ENCODE assay signal across 9 cellular contexts in the genomic region with DNA sequence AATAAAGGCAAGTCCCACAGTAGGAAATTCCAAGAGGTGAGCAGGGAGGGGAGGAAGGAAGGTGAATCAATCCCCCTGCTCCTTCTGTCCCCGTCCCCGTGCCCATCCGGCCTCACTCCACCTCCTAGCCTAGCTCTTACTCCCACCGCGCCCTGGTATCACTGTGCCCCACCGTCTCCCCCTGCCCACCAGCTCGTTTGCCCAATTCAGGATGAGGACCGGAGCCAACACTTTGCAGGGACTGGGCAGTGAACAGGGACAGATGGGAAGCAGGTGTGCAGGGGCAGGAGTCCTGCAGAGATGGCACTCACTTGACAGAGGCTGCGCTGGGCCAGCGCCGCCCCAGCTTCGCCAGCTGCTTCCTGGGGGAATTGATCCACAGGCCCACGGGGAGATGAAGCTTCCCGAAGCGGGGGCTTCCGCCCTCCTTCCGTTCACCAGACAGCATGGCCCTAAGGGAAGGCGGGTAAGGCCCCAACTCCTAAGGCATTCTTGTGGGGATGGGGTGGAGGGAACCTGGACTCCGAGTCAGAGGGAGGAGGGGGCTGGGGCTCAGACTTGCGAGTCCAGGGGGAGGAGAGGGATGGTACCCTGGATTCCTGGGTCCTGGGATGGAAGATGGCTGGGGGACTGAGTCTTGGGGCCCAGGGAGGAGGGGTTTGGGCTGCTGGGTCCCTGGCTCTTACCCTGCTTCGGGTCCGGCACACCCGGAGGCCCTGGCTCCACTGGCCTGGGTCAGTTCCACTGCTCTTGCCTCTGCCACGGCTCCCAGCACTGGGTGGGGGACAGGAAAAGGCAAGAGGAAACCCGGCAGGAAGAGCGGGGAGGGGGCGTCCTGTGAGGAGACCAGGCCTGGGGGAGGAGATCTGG. TPM values are rescaled to one million over a fixed set of nuclear protein-coding genes. Genes with fewer than 3 reads are reported as not detected.
DNase-seq lines count a peak whose midpoint lies in the region; ATAC-seq and TF ChIP-seq lines count a peak whose summit lies in the region.
"Had no signal": no experiment of that assay in that cellular context is flagged by ENCODE, and none has a peak within 500 bp of the region (broad histone marks: within the 10 kb centered on the region; RNA-seq: fewer than 3 reads in every experiment).

A gene with protein sequence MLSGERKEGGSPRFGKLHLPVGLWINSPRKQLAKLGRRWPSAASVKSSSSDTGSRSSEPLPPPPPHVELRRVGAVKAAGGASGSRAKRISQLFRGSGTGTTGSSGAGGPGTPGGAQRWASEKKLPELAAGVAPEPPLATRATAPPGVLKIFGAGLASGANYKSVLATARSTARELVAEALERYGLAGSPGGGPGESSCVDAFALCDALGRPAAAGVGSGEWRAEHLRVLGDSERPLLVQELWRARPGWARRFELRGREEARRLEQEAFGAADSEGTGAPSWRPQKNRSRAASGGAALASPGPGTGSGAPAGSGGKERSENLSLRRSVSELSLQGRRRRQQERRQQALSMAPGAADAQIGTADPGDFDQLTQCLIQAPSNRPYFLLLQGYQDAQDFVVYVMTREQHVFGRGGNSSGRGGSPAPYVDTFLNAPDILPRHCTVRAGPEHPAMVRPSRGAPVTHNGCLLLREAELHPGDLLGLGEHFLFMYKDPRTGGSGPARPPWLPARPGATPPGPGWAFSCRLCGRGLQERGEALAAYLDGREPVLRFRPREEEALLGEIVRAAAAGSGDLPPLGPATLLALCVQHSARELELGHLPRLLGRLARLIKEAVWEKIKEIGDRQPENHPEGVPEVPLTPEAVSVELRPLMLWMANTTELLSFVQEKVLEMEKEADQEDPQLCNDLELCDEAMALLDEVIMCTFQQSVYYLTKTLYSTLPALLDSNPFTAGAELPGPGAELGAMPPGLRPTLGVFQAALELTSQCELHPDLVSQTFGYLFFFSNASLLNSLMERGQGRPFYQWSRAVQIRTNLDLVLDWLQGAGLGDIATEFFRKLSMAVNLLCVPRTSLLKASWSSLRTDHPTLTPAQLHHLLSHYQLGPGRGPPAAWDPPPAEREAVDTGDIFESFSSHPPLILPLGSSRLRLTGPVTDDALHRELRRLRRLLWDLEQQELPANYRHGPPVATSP (minus strand): TSS at position 776 of the 870 bp plus-strand sequence. CDS start 328 bp downstream, at position 448.

- H3K36me3 ChIP-seq in GM23248 (ENCODE audit: low read depth), result no peaks in the 10 kb centered on the region
- H3K36me3 ChIP-seq in WERI-Rb-1, result no peaks in the 10 kb centered on the region
- peaks cover 5% of the 10 kb centered on the region for H3K36me3 ChIP-seq in left ventricle myocardium inferior
- no peaks in the 10 kb centered on the region for H3K36me3 ChIP-seq in sigmoid colon

- no peak within 1 kb of the TSS for H3K4me2 ChIP-seq in GM23248 (ENCODE audit: unreplicated experiment)

- ATAC-seq in HG02571 (IDR thresholded peaks at IDR 0.05; ENCODE audit: unreplicated experiment), result no peak

- no peak within 1 kb of the TSS for H3K27ac ChIP-seq in GM23248
- H3K27ac ChIP-seq in WERI-Rb-1, result 0 out of 2 replicates have a peak within 1 kb of the TSS, but pooled peaks have one; percentile 53
- H3K27ac ChIP-seq in left ventricle myocardium inferior (replicated peaks), result peak within 1 kb of the TSS; percentile 92
- peak within 1 kb of the TSS; percentile 44 to 77 (median 55) for H3K27ac ChIP-seq in sigmoid colon

- H3K9me3 ChIP-seq in GM23248 (ENCODE audit: low read depth), result no peaks in the 10 kb centered on the region
- no peaks in the 10 kb centered on the region for H3K9me3 ChIP-seq in WERI-Rb-1 (ENCODE audit: severe bottlenecking)
- no peaks in the 10 kb centered on the region for H3K9me3 ChIP-seq in left ventricle myocardium inferior (replicated peaks)
- no peaks in the 10 kb centered on the region for H3K9me3 ChIP-seq in sigmoid colon

- H3K36me3 Mint-ChIP-seq in HFFc6 (ENCODE audit: low read depth), result no peaks in the 10 kb centered on the region

- peaks cover 8% of the 10 kb centered on the region for H3K27me3 Mint-ChIP-seq in HFFc6 (ENCODE audit: insufficient read depth)

- peaks cover 5% of the 10 kb centered on the region; the same call in 1 of the 2 replicates for H3K27me3 ChIP-seq in GM23248 (replicated peaks; ENCODE audit: insufficient read depth)
- H3K27me3 ChIP-seq in WERI-Rb-1 (ENCODE audit: insufficient read depth, low read depth, severe bottlenecking), result peaks cover 2% of the 10 kb centered on the region
- H3K27me3 ChIP-seq in left ventricle myocardium inferior (ENCODE audit: low read depth), result no peaks in the 10 kb centered on the region
- peaks cover 0 to 15% (median 0%) of the 10 kb centered on the region in 3 donors for H3K27me3 ChIP-seq in sigmoid colon

- intact Hi-C loops in left ventricle myocardium inferior (cut with micrococcal nuclease), result loop anchor here (10.0 kb wide), 1 partner anchor 95 kb away; a partner anchor contains a TSS
- intact Hi-C loops in sigmoid colon (cut with DNase I), result loop anchor here (2.0 kb wide), 1 partner anchor 65 kb away; no protein-coding TSS in a partner anchor

- TF ChIP-seq CTCF in WERI-Rb-1 (IDR thresholded peaks at IDR 0.05; ENCODE audit: low read depth, low read length), result no peak
- no peak for TF ChIP-seq CTCF in left ventricle myocardium inferior (IDR thresholded peaks at IDR 0.05; ENCODE audit: borderline replicate concordance)
- no peak for TF ChIP-seq CTCF in sigmoid colon (IDR thresholded peaks at IDR 0.05)
- no peak for TF ChIP-seq CTCF in HFFc6 (IDR thresholded peaks at IDR 0.05)

- no peaks in the 10 kb centered on the region for H3K79me2 ChIP-seq in GM23248 (ENCODE audit: insufficient read depth)

- no peaks in the 10 kb centered on the region for H3K9me2 ChIP-seq in GM23248 (ENCODE audit: insufficient read depth)

- H3K27ac Mint-ChIP-seq in HFFc6, result no peak within 1 kb of the TSS
- H3K27ac Mint-ChIP-seq: T-helper 1 cell treated with Interleukin-12 subunit alpha and Interleukin-12 subunit beta and Interleukin-4 antibody, amounts not matched to agents 30 μg/mL and 1 μg/mL, for 36 hours had no signal

- DNase-seq in GM23248, result no peak
- no peak for DNase-seq in WERI-Rb-1
- peak; percentile 68 for DNase-seq in left ventricle myocardium inferior
- no peak for DNase-seq in sigmoid colon
- no peak for DNase-seq in HFFc6
- no peak for DNase-seq in GDM1 (lab: John Stamatoyannopoulos, UW)
- DNase-seq in NCI-H187 (lab: John Stamatoyannopoulos, UW), result no peak

- no peaks in the 10 kb centered on the region for H3K4me1 Mint-ChIP-seq in HFFc6 (ENCODE audit: low read depth)

- TF ChIP-seq EP300 in sigmoid colon (IDR thresholded peaks at IDR 0.05), result no peak

- H3K9me3 Mint-ChIP-seq in HFFc6, result no peaks in the 10 kb centered on the region
- H3K9me3 Mint-ChIP-seq: T-helper 1 cell treated with Interleukin-12 subunit alpha and Interleukin-12 subunit beta and Interleukin-4 antibody, amounts not matched to agents 30 μg/mL and 1 μg/mL, for 36 hours had no signal

- H3K9ac ChIP-seq in GM23248, result no peak within 1 kb of the TSS

- in situ Hi-C loops in GM23248 (cut with MboI), result no loop called here

- WGBS in GM23248 (ENCODE audit: low coverage in 1 of 2, low lambda C conversion rate in 2 of 2, missing lambda C conversion rate in 2 of 2), 2 experiments, result 65 to 75% methylated on average over 21 to 27 of the region's 27 CpGs
- WGBS in sigmoid colon, 2 donors, result 42 to 49% methylated on average over 27 of the region's 27 CpGs

- H3K4me1 ChIP-seq in GM23248 (ENCODE audit: insufficient read depth) (no peaks in the 10 kb centered on the region), left ventricle myocardium inferior (peaks cover 47% of the 10 kb centered on the region), sigmoid colon (peaks cover 0 to 15% (median 8%) of the 10 kb centered on the region in 4 donors)

- no peaks in the 10 kb centered on the region for H4K20me1 ChIP-seq in GM23248 (ENCODE audit: insufficient read depth)

- no peak within 1 kb of the TSS for H3K4me3 ChIP-seq in GM23248
- H3K4me3 ChIP-seq in WERI-Rb-1 (ENCODE audit: low read depth, low read length), result peak within 1 kb of the TSS; percentile 53
- peak within 1 kb of the TSS; percentile 71 for H3K4me3 ChIP-seq in left ventricle myocardium inferior
- H3K4me3 ChIP-seq in sigmoid colon, result peak within 1 kb of the TSS; percentile 33 to 63 (median 48)

- peak within 1 kb of the TSS; percentile 56 for H2AFZ ChIP-seq in GM23248

- H3K4me3 Mint-ChIP-seq in HFFc6, result no peak within 1 kb of the TSS
- H3K4me3 Mint-ChIP-seq: T-helper 1 cell treated with Interleukin-12 subunit alpha and Interleukin-12 subunit beta and Interleukin-4 antibody, amounts not matched to agents 30 μg/mL and 1 μg/mL, for 36 hours had no signal

- peaks cover 4% of the 10 kb centered on the region; the same call in 1 of the 2 replicates for H3F3A ChIP-seq in GM23248 (ENCODE audit: insufficient read depth)

- TF ChIP-seq POLR2A in sigmoid colon (IDR thresholded peaks at IDR 0.05), result no peak

RNA-seq across cellular contexts. Expression of the gene that starts here (rescaled TPM):
- not detected in 2 replicates for total RNA-seq in GM23248 (2014; rRNA removed; shearing (Covaris generic))
- 0.09 and 0.44 TPM in 2 replicates for polyA plus RNA-seq in GM23248 (2016; fragmentation: Nextera tagmentation; extraction: Ambion mirVana)
- 13.9 TPM for total RNA-seq in left ventricle myocardium inferior
- 10 to 100 TPM in 2 of 4 donors, 1 to 10 TPM in 2; 4.9 to 11.4 (median 10.5) TPM for total RNA-seq in sigmoid colon
- 1 to 10 TPM in 2 of 3 donors, under 1 TPM in 1; 0.69 to 6.0 (median 5.0) TPM for polyA plus RNA-seq in sigmoid colon
- total RNA-seq in HFFc6 (2021; fragmentation: NEBNext Ultra II Directional; extraction: Animal tissue kit (Norgen Biotek cat#: 25700)), result under 1 TPM in 1 of 6 experiments, not detected in 5; 0.07 TPM
